Comparison of ENCODE assay signal across 22 cellular contexts in genomic region chr2:128879161-128879560, GRCh38.
DNase-seq lines count a peak whose midpoint lies in the region; ATAC-seq and TF ChIP-seq lines count a peak whose summit lies in the region.
"Had no signal": no experiment of that assay in that cellular context is flagged by ENCODE, and none has a peak within 500 bp of the region (broad histone marks: within the 10 kb centered on the region; RNA-seq: fewer than 3 reads in every experiment).

No MANE protein-coding gene starts in this region.

- WGBS in endodermal cell (ENCODE audit: insufficient coverage in 1 of 2, insufficient read length in 1 of 2), 2 experiments, result 38 to 64% methylated on average over 2 to 4 of the region's 4 CpGs
- WGBS in suprapubic skin, result 88% methylated on average over 4 of the region's 4 CpGs

- H3K4me3 ChIP-seq in endodermal cell (ENCODE audit: low read length), result no peak overlapping the region
- H3K4me3 ChIP-seq in suprapubic skin, result no peak overlapping the region
- H3K4me3 ChIP-seq: HAP-1, Peyer's patch, SJCRH30 had no signal

- no peaks in the 10 kb centered on the region for H3K9me3 Mint-ChIP-seq in stimulated activated naive CD8-positive, alpha-beta T cell treated with anti-CD3 and anti-CD28 coated beads, Interleukin-15, amount 100 ng/mL, for 72 hours
- H3K9me3 Mint-ChIP-seq in endodermal cell, result peaks cover 13% of the 10 kb centered on the region
- H3K9me3 Mint-ChIP-seq: CD8-positive, alpha-beta T cell had no signal

- TF ChIP-seq CTCF in endodermal cell (conservative IDR thresholded peaks at IDR 0.05), result no peak
- TF ChIP-seq CTCF in suprapubic skin (IDR thresholded peaks at IDR 0.05), result no peak

- H3K4me1 ChIP-seq in endodermal cell (ENCODE audit: control insufficient read depth, insufficient read depth, low read length) (no peaks in the 10 kb centered on the region), suprapubic skin (no peaks in the 10 kb centered on the region)
- H3K4me1 ChIP-seq: HAP-1, Peyer's patch, SJCRH30 had no signal

- H3K36me3 Mint-ChIP-seq in endodermal cell (ENCODE audit: low read depth), result no peaks in the 10 kb centered on the region
- H3K36me3 Mint-ChIP-seq: CD8-positive, alpha-beta T cell had no signal

- H3K27ac ChIP-seq in endodermal cell (ENCODE audit: low read depth, low read length) (peak overlapping the region; percentile 24), suprapubic skin (no peak overlapping the region)
- H3K27ac ChIP-seq: Peyer's patch, SJCRH30 had no signal

- no peak for TF ChIP-seq POLR2A in suprapubic skin (IDR thresholded peaks at IDR 0.05)

- H3K27me3 Mint-ChIP-seq in stimulated activated naive CD8-positive, alpha-beta T cell treated with anti-CD3 and anti-CD28 coated beads, Interleukin-15, amount 100 ng/mL, for 72 hours, result peaks cover 11% of the 10 kb centered on the region
- H3K27me3 Mint-ChIP-seq in endodermal cell (ENCODE audit: insufficient read depth), result no peaks in the 10 kb centered on the region

- H3K4me1 Mint-ChIP-seq in stimulated activated naive CD8-positive, alpha-beta T cell treated with anti-CD3 and anti-CD28 coated beads, Interleukin-15, amount 100 ng/mL, for 72 hours, result no peaks in the 10 kb centered on the region
- H3K4me1 Mint-ChIP-seq in endodermal cell, result peaks cover 28% of the 10 kb centered on the region

- peak; percentile 26 for ATAC-seq in stimulated activated naive CD8-positive, alpha-beta T cell treated with anti-CD3 and anti-CD28 coated beads, Interleukin-15, amount 100 ng/mL, for 72 hours
- ATAC-seq in stimulated activated naive CD8-positive, alpha-beta T cell treated with anti-CD3 and anti-CD28 coated beads, Interleukin-15, Interleukin-2, amounts not matched to agents 100 U/mL and 50 U/mL, for 24 hours, result no peak
- no peak for ATAC-seq in HG02678 (IDR thresholded peaks at IDR 0.05; ENCODE audit: unreplicated experiment)
- ATAC-seq: CD8-positive, alpha-beta T cell had no signal

- H3K4me3 Mint-ChIP-seq in stimulated activated naive CD8-positive, alpha-beta T cell treated with anti-CD3 and anti-CD28 coated beads, Interleukin-15, amount 100 ng/mL, for 72 hours, result no peak overlapping the region
- no peak overlapping the region for H3K4me3 Mint-ChIP-seq in endodermal cell
- H3K4me3 Mint-ChIP-seq: CD8-positive, alpha-beta T cell had no signal

- no peak for TF ChIP-seq EP300 in suprapubic skin (IDR thresholded peaks at IDR 0.05)

- DNase-seq in stimulated activated naive CD8-positive, alpha-beta T cell treated with anti-CD3 and anti-CD28 coated beads, Interleukin-15, amount 100 ng/mL, for 72 hours, result no peak
- DNase-seq in stimulated activated naive CD8-positive, alpha-beta T cell treated with anti-CD3 and anti-CD28 coated beads, Interleukin-15, Interleukin-2, amounts not matched to agents 100 U/mL and 50 U/mL, for 24 hours, result no peak
- DNase-seq in endodermal cell (peak; percentile 78), iPS-NIHi7 (ENCODE audit: extremely low spot score) (peak; percentile 63), suprapubic skin (ENCODE audit: low spot score in 2 of 2) (no peak), hypothalamus (lab: John Stamatoyannopoulos, UW) (no peak), EL (no peak)
- DNase-seq: 8988T; AML-193; C1 segment of cervical spinal cord; CD8-positive, alpha-beta T cell; KBM-7; NCI-H1105; NCI-H146; NCI-H2081 treated with DMSO at 0.1 percent for 48 hours; NCI-H2171 treated with DMSO at 0.1 percent for 48 hours; NCI-H524 treated with DMSO at 0.1 percent for 48 hours; NCI-H82; Peyer's patch; SJCRH30 had no signal

- H3K9me3 ChIP-seq in endodermal cell (ENCODE audit: control insufficient read depth, low read length) (no peaks in the 10 kb centered on the region), suprapubic skin (no peaks in the 10 kb centered on the region)
- H3K9me3 ChIP-seq: HAP-1, Peyer's patch, SJCRH30 had no signal

- H3K36me3 ChIP-seq in endodermal cell (ENCODE audit: control insufficient read depth, insufficient read depth, low read length), result no peaks in the 10 kb centered on the region
- no peaks in the 10 kb centered on the region for H3K36me3 ChIP-seq in suprapubic skin
- H3K36me3 ChIP-seq: HAP-1, Peyer's patch, SJCRH30 had no signal

- H3K9ac ChIP-seq in endodermal cell (ENCODE audit: extremely low read depth, low read length, poor library complexity, severe bottlenecking), result no peak overlapping the region

- no peak overlapping the region for H3K27ac Mint-ChIP-seq in stimulated activated naive CD8-positive, alpha-beta T cell treated with anti-CD3 and anti-CD28 coated beads, Interleukin-15, amount 100 ng/mL, for 72 hours
- peak overlapping the region; percentile 41 for H3K27ac Mint-ChIP-seq in endodermal cell
- H3K27ac Mint-ChIP-seq: CD8-positive, alpha-beta T cell had no signal

- H3K27me3 ChIP-seq in endodermal cell (ENCODE audit: control insufficient read depth, insufficient read depth, low read length, poor library complexity, severe bottlenecking), result no peaks in the 10 kb centered on the region
- H3K27me3 ChIP-seq in suprapubic skin, result no peaks in the 10 kb centered on the region
- H3K27me3 ChIP-seq: Peyer's patch, SJCRH30 had no signal

Comparison
In these comparisons a context has a peak if more than half of its experiments do, and no peak if none do; other contexts are left out.
1. DNase-seq: peak in endodermal cell (single experiment) and iPS-NIHi7 (single experiment); none in stimulated activated naive CD8-positive, alpha-beta T cell treated with anti-CD3 and anti-CD28 coated beads, Interleukin-15, amount 100 ng/mL, for 72 hours (0 of 2), stimulated activated naive CD8-positive, alpha-beta T cell treated with anti-CD3 and anti-CD28 coated beads, Interleukin-15, Interleukin-2, amounts not matched to agents 100 U/mL and 50 U/mL, for 24 hours (single experiment), suprapubic skin (0 of 2), hypothalamus (0 of 51) and EL (single experiment).